In the genomic region with DNA sequence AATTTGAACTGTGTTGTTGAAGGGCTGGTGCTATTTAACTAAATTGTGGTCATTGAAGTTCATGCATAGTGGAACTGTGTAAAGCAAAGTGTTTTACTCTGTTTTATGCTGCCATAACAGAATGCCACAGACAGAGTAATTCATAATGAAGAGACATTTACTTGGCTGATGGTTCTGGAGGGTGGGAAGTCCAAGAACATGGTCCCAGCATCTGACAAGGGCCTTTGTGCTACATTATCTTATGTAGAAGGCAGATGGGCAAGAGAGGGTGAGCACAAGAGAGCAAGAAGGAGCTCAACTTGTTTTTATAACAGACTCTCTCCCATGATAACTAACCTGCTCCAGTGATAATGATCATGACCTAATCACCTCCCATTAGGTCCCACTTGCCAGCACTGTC, we compare ENCODE assay signal across 31 cellular contexts.
"Had no signal": no experiment of that assay in that cellular context is flagged by ENCODE, and none has a peak within 500 bp of the region (broad histone marks: within the 10 kb centered on the region; RNA-seq: fewer than 3 reads in every experiment).

No MANE protein-coding gene starts in this region.

- H3K9ac ChIP-seq: neural progenitor cell, parathyroid adenoma had no signal

- H3K4me3 Mint-ChIP-seq: naive thymus-derived CD4-positive, alpha-beta T cell; natural killer cell; nephron; neural progenitor cell; stimulated activated effector memory CD8-positive, alpha-beta T cell treated with anti-CD3 and anti-CD28 coated beads, Interleukin-12 subunit alpha, Interleukin-12 subunit beta, amount 100 ng/mL, for 72 hours; stimulated activated naive B cell treated with anti-CD40 and anti-IgM and Interleukin-4, amounts not matched to agents 10 μg/mL and 1 μg/mL and 100 μg/mL, for 72 hours; stimulated activated naive CD8-positive, alpha-beta T cell treated with anti-CD3 and anti-CD28 coated beads, Interleukin-15, Interleukin-2, amounts not matched to agents 100 ng/mL and 50 ng/mL, for 24 hours had no signal

- H3K36me3 Mint-ChIP-seq: natural killer cell; neural progenitor cell; stimulated activated effector memory CD8-positive, alpha-beta T cell treated with anti-CD3 and anti-CD28 coated beads, Interleukin-12 subunit alpha, Interleukin-12 subunit beta, amount 100 ng/mL, for 72 hours; stimulated activated naive B cell treated with anti-CD40 and anti-IgM and Interleukin-4, amounts not matched to agents 10 μg/mL and 1 μg/mL and 100 μg/mL, for 72 hours had no signal

- H3K4me1 Mint-ChIP-seq: naive thymus-derived CD4-positive, alpha-beta T cell; natural killer cell; stimulated activated naive B cell treated with anti-CD40 and anti-IgM and Interleukin-4, amounts not matched to agents 10 μg/mL and 1 μg/mL and 100 μg/mL, for 72 hours had no signal

- ATAC-seq: naive thymus-derived CD4-positive, alpha-beta T cell; natural killer cell; psoas muscle; right cardiac atrium; sciatic nerve; stimulated activated effector memory CD8-positive, alpha-beta T cell treated with anti-CD3 and anti-CD28 coated beads, Interleukin-12 subunit alpha, Interleukin-12 subunit beta, amount 100 ng/mL, for 72 hours; stimulated activated naive B cell treated with anti-CD40 and anti-IgM and Interleukin-4, amounts not matched to agents 10 μg/mL and 1 μg/mL and 100 μg/mL, for 72 hours had no signal

- H3K4me2 ChIP-seq: neural progenitor cell, smooth muscle cell had no signal

- H3K79me2 ChIP-seq: parathyroid adenoma had no signal

- H3K9me3 Mint-ChIP-seq: natural killer cell; nephron; neural progenitor cell; stimulated activated effector memory CD8-positive, alpha-beta T cell treated with anti-CD3 and anti-CD28 coated beads, Interleukin-12 subunit alpha, Interleukin-12 subunit beta, amount 100 ng/mL, for 72 hours had no signal

- DNase-seq: naive thymus-derived CD4-positive, alpha-beta T cell; natural killer cell; occipital lobe; ovary; posterior cingulate gyrus; psoas muscle; right cardiac atrium; spleen; stimulated activated CD4-positive, alpha-beta T cell treated with anti-CD3 and anti-CD28 coated beads, Interleukin-12 subunit alpha, Interleukin-12 subunit beta, amount 100 ng/mL, for 4 hours; stimulated activated CD4-positive, alpha-beta T cell treated with anti-CD3 and anti-CD28 coated beads, Interleukin-2, amount 100 ng/mL, for 24 hours; stimulated activated CD4-positive, alpha-beta T cell treated with anti-CD3 and anti-CD28 coated beads, Interleukin-2, amount 100 ng/mL, for 48 hours; stimulated activated CD4-positive, alpha-beta T cell treated with anti-CD3 and anti-CD28 coated beads, Interleukin-4, amount 100 ng/mL, for 24 hours; stimulated activated naive B cell treated with anti-CD40 and anti-IgM and Interleukin-4, amounts not matched to agents 10 μg/mL and 1 μg/mL and 100 μg/mL, for 72 hours; stimulated activated naive CD4-positive, alpha-beta T cell treated with Interleukin-2 at 50 U/mL for 16 hours; stomach; thyroid gland; trophoblast cell; upper lobe of left lung had no signal

- H3K4me1 ChIP-seq: neural progenitor cell, thyroid gland had no signal

- H3K27ac ChIP-seq: neural progenitor cell, ovary, parathyroid adenoma, psoas muscle, skin epidermis, spleen, stomach, thoracic aorta, thyroid gland, tibial nerve, upper lobe of left lung, vagina had no signal

- H3K9me3 ChIP-seq: ovary, psoas muscle, stomach, thoracic aorta, thyroid gland, tibial nerve, upper lobe of left lung, vagina had no signal

- H3K36me3 ChIP-seq: neural progenitor cell, ovary, spleen, stomach, thoracic aorta, thyroid gland, tibial nerve, upper lobe of left lung, vagina had no signal

- H2AFZ ChIP-seq: neural progenitor cell, parathyroid adenoma had no signal

- H3K27me3 Mint-ChIP-seq: naive thymus-derived CD4-positive, alpha-beta T cell; stimulated activated naive B cell treated with anti-CD40 and anti-IgM and Interleukin-4, amounts not matched to agents 10 μg/mL and 1 μg/mL and 100 μg/mL, for 72 hours; stimulated activated naive CD8-positive, alpha-beta T cell treated with anti-CD3 and anti-CD28 coated beads, Interleukin-15, Interleukin-2, amounts not matched to agents 100 ng/mL and 50 ng/mL, for 24 hours had no signal

- H3K4me3 ChIP-seq: neural progenitor cell, ovary, psoas muscle, skin epidermis, smooth muscle cell, spleen, stomach, thoracic aorta, thyroid gland, tibial nerve, upper lobe of left lung, vagina had no signal

- FAIRE-seq: urothelium cell line had no signal

- H3K27me3 ChIP-seq: neural progenitor cell, ovary, spleen, stomach, thyroid gland, tibial nerve, upper lobe of left lung, vagina had no signal

- H3K27ac Mint-ChIP-seq: naive thymus-derived CD4-positive, alpha-beta T cell; natural killer cell; nephron; neural progenitor cell; progenitor cell of endocrine pancreas; stimulated activated effector memory CD8-positive, alpha-beta T cell treated with anti-CD3 and anti-CD28 coated beads, Interleukin-12 subunit alpha, Interleukin-12 subunit beta, amount 100 ng/mL, for 72 hours; stimulated activated naive B cell treated with anti-CD40 and anti-IgM and Interleukin-4, amounts not matched to agents 10 μg/mL and 1 μg/mL and 100 μg/mL, for 72 hours; stimulated activated naive CD8-positive, alpha-beta T cell treated with anti-CD3 and anti-CD28 coated beads, Interleukin-15, Interleukin-2, amounts not matched to agents 100 ng/mL and 50 ng/mL, for 24 hours had no signal
